ENCODE assay signal across 21 cellular contexts in the genomic region with DNA sequence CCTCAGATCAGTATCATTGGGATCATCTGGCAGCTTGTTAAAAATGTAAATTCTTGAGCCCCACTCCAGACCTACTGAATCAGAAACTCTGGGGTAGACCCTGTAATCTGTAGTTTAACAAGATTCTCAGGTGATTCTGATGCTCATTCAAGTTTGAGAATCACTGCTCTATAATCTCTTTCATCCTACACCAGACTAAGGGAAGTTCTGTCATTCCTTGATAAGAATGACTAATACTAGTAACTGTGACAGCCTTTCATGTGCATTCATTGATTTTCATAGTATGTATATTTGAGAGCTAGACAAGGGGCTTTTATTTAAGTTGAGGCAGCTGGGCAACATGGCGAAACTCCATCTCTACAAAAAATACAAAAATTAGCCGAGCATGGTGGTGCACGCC. TPM values are rescaled to one million over a fixed set of nuclear protein-coding genes. Genes with fewer than 3 reads are reported as not detected.
DNase-seq lines count a peak whose midpoint lies in the region; ATAC-seq, FAIRE-seq and TF ChIP-seq lines count a peak whose summit lies in the region.
"Had no signal": no experiment of that assay in that cellular context is flagged by ENCODE, and none has a peak within 500 bp of the region (broad histone marks: within the 10 kb centered on the region; RNA-seq: fewer than 3 reads in every experiment).

No MANE protein-coding gene starts in this region.

- POLR2A ChIA-PET in activated CD8-positive, alpha-beta T cell treated with anti-CD3 and anti-CD28 coated beads, Interleukin-2, amount 10 ng/mL, durations not matched to agents 7 days and 5 days (lab: Charles Lee): no interaction called here

- H3K9me3 Mint-ChIP-seq in activated T-cell treated with anti-CD3 and anti-CD28 coated beads, Interleukin-2, amount 50 U/mL, for 24 hours: no peaks in the 10 kb centered on the region
- H3K9me3 Mint-ChIP-seq in activated CD8-positive, alpha-beta T cell treated with anti-CD3 and anti-CD28 coated beads, Interleukin-2, amount 10 ng/mL, durations not matched to agents 7 days and 5 days (ENCODE audit: insufficient read depth): no peaks in the 10 kb centered on the region
- H3K9me3 Mint-ChIP-seq in stimulated activated naive CD8-positive, alpha-beta T cell treated with anti-CD3 and anti-CD28 coated beads, Interleukin-15, amount 100 ng/mL, for 72 hours: no peaks in the 10 kb centered on the region
- no peaks in the 10 kb centered on the region for H3K9me3 Mint-ChIP-seq in chondrocyte (ENCODE audit: low read depth)

- TF ChIP-seq POLR2A in H54 (IDR thresholded peaks at IDR 0.05; ENCODE audit: low read depth, low read length): no peak

- CTCF ChIA-PET in activated CD8-positive, alpha-beta T cell treated with anti-CD3 and anti-CD28 coated beads, Interleukin-2, amount 10 ng/mL, durations not matched to agents 7 days and 5 days (lab: Charles Lee): interaction anchor here (0.7 to 1.2 kb wide), 3 partner anchors 11 to 222 kb away, joined by 3 to 5 read pairs (median 3); partner anchors contain the start of gene ABTB2

- no peak for DNase-seq in activated T-cell treated with anti-CD3 and anti-CD28 coated beads, Interleukin-2, amount 50 U/mL, for 24 hours
- no peak for DNase-seq in activated T-cell treated with anti-CD3 and anti-CD28 coated beads, Interleukin-2, amount 50 U/mL, for 1 hour
- no peak for DNase-seq in activated CD8-positive, alpha-beta T cell treated with anti-CD3 and anti-CD28 coated beads, Interleukin-2, amount 10 ng/mL, durations not matched to agents 7 days and 5 days
- no peak for DNase-seq in stimulated activated naive CD8-positive, alpha-beta T cell treated with anti-CD3 and anti-CD28 coated beads, Interleukin-15, amount 100 ng/mL, for 72 hours
- DNase-seq in H54 (ENCODE audit: insufficient read length, low spot score) (no peak), chondrocyte (ENCODE audit: low spot score) (no peak)
- DNase-seq: BE2C, COR-L47, DMS 273 treated with DMSO at 0.1 percent for 48 hours, GM23248, IMR-90, NCI-H1105 treated with DMSO at 0.1 percent for 48 hours, NCI-H2029 treated with DMSO at 0.1 percent for 48 hours, NCI-H226, NCI-H524, NCI-H774, OCI-M1 had no signal

- peaks cover 14% of the 10 kb centered on the region for H3K4me1 Mint-ChIP-seq in activated T-cell treated with anti-CD3 and anti-CD28 coated beads, Interleukin-2, amount 50 U/mL, for 24 hours (ENCODE audit: low read depth)
- no peaks in the 10 kb centered on the region for H3K4me1 Mint-ChIP-seq in activated CD8-positive, alpha-beta T cell treated with anti-CD3 and anti-CD28 coated beads, Interleukin-2, amount 10 ng/mL, durations not matched to agents 7 days and 5 days (ENCODE audit: low read depth)
- no peaks in the 10 kb centered on the region for H3K4me1 Mint-ChIP-seq in stimulated activated naive CD8-positive, alpha-beta T cell treated with anti-CD3 and anti-CD28 coated beads, Interleukin-15, amount 100 ng/mL, for 72 hours
- no peaks in the 10 kb centered on the region for H3K4me1 Mint-ChIP-seq in chondrocyte (ENCODE audit: low read depth)

- H3K36me3 Mint-ChIP-seq in activated T-cell treated with anti-CD3 and anti-CD28 coated beads, Interleukin-2, amount 50 U/mL, for 24 hours (ENCODE audit: low read depth): peaks cover 99% of the 10 kb centered on the region
- peaks cover 55% of the 10 kb centered on the region for H3K36me3 Mint-ChIP-seq in activated CD8-positive, alpha-beta T cell treated with anti-CD3 and anti-CD28 coated beads, Interleukin-2, amount 10 ng/mL, durations not matched to agents 7 days and 5 days (ENCODE audit: low read depth)
- H3K36me3 Mint-ChIP-seq in chondrocyte (ENCODE audit: low read depth): peaks cover 51% of the 10 kb centered on the region

- ATAC-seq in GM21619 (IDR thresholded peaks at IDR 0.05; ENCODE audit: unreplicated experiment): peak; percentile 20
- ATAC-seq in activated CD8-positive, alpha-beta T cell treated with anti-CD3 and anti-CD28 coated beads, Interleukin-2, amount 10 ng/mL, durations not matched to agents 7 days and 5 days: no peak
- ATAC-seq in stimulated activated naive CD8-positive, alpha-beta T cell treated with anti-CD3 and anti-CD28 coated beads, Interleukin-15, amount 100 ng/mL, for 72 hours: peak; percentile 80

- peak overlapping the region; percentile 81 for H3K27ac Mint-ChIP-seq in activated T-cell treated with anti-CD3 and anti-CD28 coated beads, Interleukin-2, amount 50 U/mL, for 24 hours
- H3K27ac Mint-ChIP-seq in activated CD8-positive, alpha-beta T cell treated with anti-CD3 and anti-CD28 coated beads, Interleukin-2, amount 10 ng/mL, durations not matched to agents 7 days and 5 days: peak overlapping the region; percentile 26
- peak overlapping the region in 1 of 2 donors; percentile 68 for H3K27ac Mint-ChIP-seq in stimulated activated naive CD8-positive, alpha-beta T cell treated with anti-CD3 and anti-CD28 coated beads, Interleukin-15, amount 100 ng/mL, for 72 hours
- no peak overlapping the region for H3K27ac Mint-ChIP-seq in chondrocyte (ENCODE audit: unreplicated experiment)

- FAIRE-seq in H54 (lab: Jason Lieb, UNC): no peak
- FAIRE-seq: A204.1, GM12891, RCC 7860 had no signal

- no peak overlapping the region for H3K4me3 Mint-ChIP-seq in activated T-cell treated with anti-CD3 and anti-CD28 coated beads, Interleukin-2, amount 50 U/mL, for 24 hours
- H3K4me3 Mint-ChIP-seq in activated CD8-positive, alpha-beta T cell treated with anti-CD3 and anti-CD28 coated beads, Interleukin-2, amount 10 ng/mL, durations not matched to agents 7 days and 5 days: no peak overlapping the region
- H3K4me3 Mint-ChIP-seq in stimulated activated naive CD8-positive, alpha-beta T cell treated with anti-CD3 and anti-CD28 coated beads, Interleukin-15, amount 100 ng/mL, for 72 hours: no peak overlapping the region
- H3K4me3 Mint-ChIP-seq in chondrocyte (ENCODE audit: unreplicated experiment): no peak overlapping the region

- no peak for TF ChIP-seq CTCF in chondrocyte (IDR thresholded peaks at IDR 0.05)

- H3K27me3 Mint-ChIP-seq in activated T-cell treated with anti-CD3 and anti-CD28 coated beads, Interleukin-2, amount 50 U/mL, for 24 hours: no peaks in the 10 kb centered on the region
- no peaks in the 10 kb centered on the region for H3K27me3 Mint-ChIP-seq in activated CD8-positive, alpha-beta T cell treated with anti-CD3 and anti-CD28 coated beads, Interleukin-2, amount 10 ng/mL, durations not matched to agents 7 days and 5 days (ENCODE audit: low read depth)
- no peaks in the 10 kb centered on the region for H3K27me3 Mint-ChIP-seq in stimulated activated naive CD8-positive, alpha-beta T cell treated with anti-CD3 and anti-CD28 coated beads, Interleukin-15, amount 100 ng/mL, for 72 hours
- H3K27me3 Mint-ChIP-seq in chondrocyte (ENCODE audit: low read depth): no peaks in the 10 kb centered on the region

RNA-seq across cellular contexts. Expression of gene NAT10, which starts 30.0 kb away (rescaled TPM):
- total RNA-seq in activated CD8-positive, alpha-beta T cell treated with anti-CD3 and anti-CD28 coated beads, Interleukin-2, amount 10 ng/mL, durations not matched to agents 7 days and 5 days: 10 to 100 TPM; 76.9 to 78.7 TPM
- 24.6 to 37.7 TPM (median 25.8 TPM) in 3 replicates for total RNA-seq in chondrocyte
